ENCODE assay signal across 8 cellular contexts in the genomic region with DNA sequence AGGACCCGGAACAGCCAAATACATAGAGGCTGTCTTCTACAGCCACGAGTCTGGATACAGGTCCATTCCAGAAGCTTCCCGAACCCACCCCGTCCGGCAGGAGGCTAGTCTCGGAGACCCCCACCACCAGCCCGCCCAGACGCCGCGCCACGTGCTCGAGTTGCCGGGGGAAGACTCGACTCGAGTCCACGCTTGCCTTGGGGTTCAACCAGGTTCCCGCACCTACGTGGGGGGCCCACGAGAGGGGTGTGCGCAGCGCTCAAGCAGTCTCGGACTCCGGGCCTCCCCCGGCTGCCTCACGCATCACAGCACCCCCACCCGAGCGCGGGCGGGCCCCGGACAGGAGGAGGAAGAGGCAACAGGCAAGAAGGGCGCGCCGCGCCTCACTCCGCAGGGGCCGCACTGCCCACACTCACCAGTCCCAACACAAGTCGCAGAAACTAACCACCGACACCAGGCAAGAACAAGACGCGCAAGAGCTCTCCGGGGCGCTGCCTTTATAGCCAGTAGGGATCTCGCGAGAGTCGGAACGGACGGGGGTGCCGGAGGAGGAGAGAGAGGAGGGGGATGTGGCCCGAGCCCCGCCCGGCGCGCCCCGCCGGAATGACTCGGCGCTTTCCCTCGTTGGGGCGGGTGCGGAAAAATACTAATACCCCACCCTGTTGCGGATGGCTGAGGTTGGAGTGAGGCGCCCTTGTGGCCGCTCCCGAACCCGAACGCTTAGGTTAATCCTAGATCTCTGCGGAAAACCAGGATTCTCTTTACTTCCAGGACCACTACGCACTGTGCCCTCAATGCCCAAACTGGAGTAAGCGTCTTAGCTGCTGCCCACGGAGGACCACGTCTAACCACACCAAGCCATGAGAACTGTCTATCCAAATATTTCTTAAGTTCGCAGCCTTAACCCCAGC. TPM values are rescaled to one million over a fixed set of nuclear protein-coding genes. Genes with fewer than 3 reads are reported as not detected.
A peak's percentile ranks its signal among the peaks of the same experiment; 100 is the strongest.
DNase-seq lines count a peak whose midpoint lies in the region; ATAC-seq and TF ChIP-seq lines count a peak whose summit lies in the region.

A gene (minus strand): TSS at position 472 of the 911 bp plus-strand sequence. CDS start 2,841 bp downstream, outside the sequence.

- peak within 1 kb of the TSS; percentile 91 to 97 (median 95) for H3K4me3 Mint-ChIP-seq in IgD-negative memory B cell
- peak within 1 kb of the TSS; percentile 95 for H3K4me3 Mint-ChIP-seq in activated T-cell treated with anti-CD3 and anti-CD28 coated beads, Interleukin-2, amount 50 U/mL, for 24 hours

- peak within 1 kb of the TSS; percentile 81 for H3K4me3 ChIP-seq in PC-9
- peak within 1 kb of the TSS; percentile 85 to 94 for H3K4me3 ChIP-seq in esophagus (ENCODE audit: low read depth in 1 of 2, low read length in 2 of 2)
- H3K4me3 ChIP-seq in muscle layer of colon (ENCODE audit: low read depth in 1 of 2, low read length in 2 of 2), result peak within 1 kb of the TSS; percentile 84

- H3K9me3 Mint-ChIP-seq in IgD-negative memory B cell, result peaks cover 0 to 2% (median 0%) of the 10 kb centered on the region in 3 donors
- H3K9me3 Mint-ChIP-seq in activated T-cell treated with anti-CD3 and anti-CD28 coated beads, Interleukin-2, amount 50 U/mL, for 24 hours, result no peaks in the 10 kb centered on the region

- H3K27ac ChIP-seq in PC-9 (peak within 1 kb of the TSS; percentile 98), esophagus (ENCODE audit: low read depth in 2 of 2, low read length in 1 of 2) (peak within 1 kb of the TSS; percentile 93 to 98), muscle layer of colon (ENCODE audit: low read depth, low read length) (peak within 1 kb of the TSS; percentile 96)

- H3K36me3 ChIP-seq in PC-9 (ENCODE audit: low read depth), result peaks cover 25% of the 10 kb centered on the region
- H3K36me3 ChIP-seq in esophagus (ENCODE audit: control insufficient read depth in 2 of 2, insufficient read depth in 2 of 2, low read length in 1 of 2), result peaks cover 0 to 6% of the 10 kb centered on the region in 2 donors
- H3K36me3 ChIP-seq in muscle layer of colon (ENCODE audit: insufficient read depth, low read length), result peaks cover 12% of the 10 kb centered on the region

- H3K27ac Mint-ChIP-seq in IgD-negative memory B cell, result peak within 1 kb of the TSS; percentile 83 to 98 (median 96)
- peak within 1 kb of the TSS; percentile 97 for H3K27ac Mint-ChIP-seq in activated T-cell treated with anti-CD3 and anti-CD28 coated beads, Interleukin-2, amount 50 U/mL, for 24 hours

- peak within 1 kb of the TSS; percentile 97 for H3K9ac ChIP-seq in muscle layer of colon (ENCODE audit: low read length)

- peaks cover 49% of the 10 kb centered on the region for H4K20me1 ChIP-seq in PC-9 (ENCODE audit: insufficient read depth)

- H3K36me3 Mint-ChIP-seq in IgD-negative memory B cell, result no peaks in the 10 kb centered on the region
- H3K36me3 Mint-ChIP-seq in activated T-cell treated with anti-CD3 and anti-CD28 coated beads, Interleukin-2, amount 50 U/mL, for 24 hours (ENCODE audit: low read depth), result peaks cover 47% of the 10 kb centered on the region

- peaks cover 67% of the 10 kb centered on the region for H3K4me1 ChIP-seq in PC-9 (replicated peaks; ENCODE audit: insufficient read depth)
- H3K4me1 ChIP-seq in esophagus (ENCODE audit: control insufficient read depth in 2 of 2, insufficient read depth in 2 of 2, low read length in 1 of 2), result peaks cover 0 to 2% of the 10 kb centered on the region in 2 donors
- peaks cover 19% of the 10 kb centered on the region for H3K4me1 ChIP-seq in muscle layer of colon (ENCODE audit: insufficient read depth, low read length)

- 1% methylated on average over 68 to 72 of the region's 72 CpGs for whole genome bisulfite sequencing in esophagus, 2 donors

- no TSS peak for BruUV-seq in PC-9 (replicated peaks; lab: Mats Ljungman, UMichigan)

- H3K4me1 Mint-ChIP-seq in IgD-negative memory B cell, result peaks cover 24 to 30% (median 26%) of the 10 kb centered on the region in 3 donors
- H3K4me1 Mint-ChIP-seq in activated T-cell treated with anti-CD3 and anti-CD28 coated beads, Interleukin-2, amount 50 U/mL, for 24 hours (ENCODE audit: low read depth), result peaks cover 48% of the 10 kb centered on the region

- peaks cover 68% of the 10 kb centered on the region for H3K79me2 ChIP-seq in PC-9 (ENCODE audit: low read depth)

- H3K27me3 ChIP-seq in PC-9 (ENCODE audit: insufficient read depth, low read depth) (no peaks in the 10 kb centered on the region), esophagus (ENCODE audit: control insufficient read depth in 1 of 2, insufficient read depth in 2 of 2, low read length in 2 of 2) (no peaks in the 10 kb centered on the region), muscle layer of colon (ENCODE audit: control insufficient read depth in 1 of 2, insufficient read depth in 2 of 2, low read length in 2 of 2) (no peaks in the 10 kb centered on the region)

- H3K4me2 ChIP-seq in PC-9, result peak within 1 kb of the TSS; percentile 86

- H3K27me3 Mint-ChIP-seq in IgD-negative memory B cell, result no peaks in the 10 kb centered on the region
- H3K27me3 Mint-ChIP-seq in activated T-cell treated with anti-CD3 and anti-CD28 coated beads, Interleukin-2, amount 50 U/mL, for 24 hours, result no peaks in the 10 kb centered on the region

- POLR2A ChIA-PET in PC-9 (lab: Charles Lee; ENCODE audit: unreplicated experiment), result interaction anchor here (0.5 to 1.8 kb wide), 23 partner anchors 9 to 1793 kb away, joined by 3 to 20 read pairs (median 5); a partner anchor contains a TSS

- H3K9me3 ChIP-seq in PC-9 (ENCODE audit: insufficient read depth, low read depth), result no peaks in the 10 kb centered on the region
- no peaks in the 10 kb centered on the region for H3K9me3 ChIP-seq in esophagus (ENCODE audit: control insufficient read depth in 2 of 2, insufficient read depth in 1 of 2, low read depth in 1 of 2, low read length in 1 of 2)
- no peaks in the 10 kb centered on the region for H3K9me3 ChIP-seq in muscle layer of colon (ENCODE audit: low read length)

- no peak for TF ChIP-seq CTCF in PC-9 (conservative IDR thresholded peaks at IDR 0.05)

- H3F3A ChIP-seq in PC-9 (ENCODE audit: insufficient read depth, low read depth), result peaks cover 62% of the 10 kb centered on the region

- DNase-seq in DMS114 treated with DMSO at 0.1 percent for 48 hours (lab: John Stamatoyannopoulos, UW; ENCODE audit: unreplicated experiment), result peak; percentile 93
- DNase-seq in PC-9, result peak; percentile 88 to 99
- DNase-seq in activated T-cell treated with anti-CD3 and anti-CD28 coated beads, Interleukin-2, amount 50 U/mL, for 24 hours, result peak; percentile 99
- DNase-seq in stimulated activated CD8-positive, alpha-beta memory T cell treated with anti-CD3 and anti-CD28 coated beads, Interleukin-7, amount 100 ng/mL, for 24 hours (ENCODE audit: low read depth), result peak; percentile 94

- peak; percentile 84 for ATAC-seq in GM21529 (IDR thresholded peaks at IDR 0.05; ENCODE audit: unreplicated experiment)

- no peaks in the 10 kb centered on the region for H3K9me2 ChIP-seq in PC-9 (ENCODE audit: insufficient read depth)

- intact Hi-C loops in PC-9 (cut with micrococcal nuclease; ENCODE audit: unreplicated experiment), result loop anchor here (1.0 kb wide), 2 partner anchors 29 to 36 kb away; a partner anchor contains a TSS

- H2AFZ ChIP-seq in PC-9, result peak within 1 kb of the TSS; percentile 55; the same call in 1 of the 2 replicates

- CTCF ChIA-PET in PC-9 (lab: Charles Lee), result interaction anchor here (0.6 kb wide), 2 partner anchors 26 to 146 kb away, joined by 3 to 7 read pairs; no protein-coding TSS in a partner anchor

RNA-seq across cellular contexts. Expression of the gene that starts here (rescaled TPM):
- polyA plus RNA-seq in IgD-negative memory B cell (264 TPM), esophagus (1,000 to 10,000 TPM; 1,018 to 1,250 TPM)
- 1,455 and 1,838 TPM in 2 replicates for total RNA-seq in PC-9 (2021)

Comparison
In these comparisons a context has a peak if more than half of its experiments do, and no peak if none do; other contexts are left out.
1. Peak in every context shown above with its lines: DNase-seq, ATAC-seq, H3K4me3 ChIP-seq and H3K27ac ChIP-seq.